10 cellular contexts compared by ENCODE assay signal in the genomic region with DNA sequence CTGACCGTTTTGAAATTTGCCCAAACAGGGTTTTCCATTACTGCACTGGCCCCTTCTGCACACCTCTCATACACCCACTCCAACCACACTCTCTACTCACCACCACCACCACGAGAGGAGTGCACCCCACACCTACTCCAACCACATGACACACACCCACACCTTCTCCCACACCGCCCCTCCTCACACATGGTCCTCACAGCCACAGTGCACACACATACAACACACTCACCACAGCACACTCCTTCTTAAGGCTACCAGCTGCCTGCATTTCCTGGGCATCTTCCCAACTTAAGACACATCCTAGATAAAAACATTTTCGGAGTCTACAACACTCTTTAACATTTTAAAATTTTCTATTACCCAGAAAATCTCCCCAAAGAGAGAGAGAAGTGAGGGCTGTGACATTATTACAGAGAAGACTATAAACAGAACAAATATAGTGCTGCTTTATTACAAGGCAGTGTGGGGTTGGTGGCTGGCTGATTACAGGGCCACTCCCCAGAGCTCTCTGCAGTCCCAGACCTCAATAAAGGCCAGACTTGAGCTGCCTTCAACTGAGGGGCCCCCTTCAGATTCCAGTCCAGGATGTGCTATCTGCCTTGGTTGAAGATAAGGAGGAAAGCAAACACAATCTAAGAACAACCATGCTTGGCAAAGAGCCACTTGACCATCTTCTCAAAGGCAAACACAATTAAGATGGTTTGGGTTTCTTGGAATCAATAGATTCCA. TPM values are rescaled to one million over a fixed set of nuclear protein-coding genes. Genes with fewer than 3 reads are reported as not detected.
A peak's percentile ranks its signal among the peaks of the same experiment; 100 is the strongest.
DNase-seq lines count a peak whose midpoint lies in the region; ATAC-seq, FAIRE-seq and TF ChIP-seq lines count a peak whose summit lies in the region.
"Had no signal": no experiment of that assay in that cellular context is flagged by ENCODE, and none has a peak within 500 bp of the region (broad histone marks: within the 10 kb centered on the region; RNA-seq: fewer than 3 reads in every experiment).

No MANE protein-coding gene starts in this region.

- TF ChIP-seq CTCF in natural killer cell (IDR thresholded peaks at IDR 0.05) (no peak), WTC11 (IDR thresholded peaks at IDR 0.05) (no peak), tibial artery (IDR thresholded peaks at IDR 0.05) (no peak)

- H3K36me3 ChIP-seq in CD8-positive, alpha-beta memory T cell (ENCODE audit: insufficient read depth, low read length): no peaks in the 10 kb centered on the region
- H3K36me3 ChIP-seq in tibial artery: no peaks in the 10 kb centered on the region

- ATAC-seq in central memory CD8-positive, alpha-beta T cell (replicated peaks; ENCODE audit: extremely low read depth, poor library complexity, severe bottlenecking): peak; percentile 92
- ATAC-seq in natural killer cell (peak; percentile 79 to 95 (median 81)), WTC11 (no peak)

- H3K4me3 ChIP-seq in CD8-positive, alpha-beta memory T cell (ENCODE audit: low read length): no peak overlapping the region
- H3K4me3 ChIP-seq in tibial artery: no peak overlapping the region

- H3K9me3 ChIP-seq in CD8-positive, alpha-beta memory T cell (ENCODE audit: low read length): no peaks in the 10 kb centered on the region
- no peaks in the 10 kb centered on the region for H3K9me3 ChIP-seq in tibial artery

- CTCF ChIA-PET in CD8-positive, alpha-beta memory T cell (lab: Charles Lee): interaction anchor here (0.9 to 1.0 kb wide), 2 partner anchors 31 to 95 kb away, joined by 3 read pairs; no protein-coding TSS in a partner anchor
- CTCF ChIA-PET in WTC11 (lab: Charles Lee): interaction anchor here (1.5 to 4.9 kb wide), 7 partner anchors 21 to 175 kb away, joined by 3 to 41 read pairs (median 17); no protein-coding TSS in a partner anchor

- H3K4me1 Mint-ChIP-seq in CD8-positive, alpha-beta memory T cell: peaks cover 28 to 35% (median 30%) of the 10 kb centered on the region in 3 donors
- peaks cover 44% of the 10 kb centered on the region for H3K4me1 Mint-ChIP-seq in central memory CD8-positive, alpha-beta T cell
- H3K4me1 Mint-ChIP-seq in natural killer cell (peaks cover 52 to 55% of the 10 kb centered on the region in 2 donors), WTC11 (peaks cover 18% of the 10 kb centered on the region)

- peak overlapping the region in 3 of 7 donors; percentile 2 to 74 (median 42) for H3K4me3 Mint-ChIP-seq in CD8-positive, alpha-beta memory T cell
- peak overlapping the region; percentile 1 for H3K4me3 Mint-ChIP-seq in central memory CD8-positive, alpha-beta T cell
- peak overlapping the region; percentile 85 for H3K4me3 Mint-ChIP-seq in natural killer cell
- no peak overlapping the region for H3K4me3 Mint-ChIP-seq in WTC11

- POLR2A ChIA-PET in CD8-positive, alpha-beta memory T cell (lab: Charles Lee): no interaction called here
- POLR2A ChIA-PET in WTC11 (lab: Charles Lee): interaction anchor here (0.5 kb wide), 1 partner anchor 68 kb away, joined by 3 read pairs; no protein-coding TSS in a partner anchor

- no peak overlapping the region for H3K27ac ChIP-seq in CD8-positive, alpha-beta memory T cell (ENCODE audit: low read depth, low read length)
- no peak overlapping the region for H3K27ac ChIP-seq in tibial artery

- peak in 3 of 5 donors; percentile 3 to 49 (median 13) for DNase-seq in CD8-positive, alpha-beta memory T cell
- peak; percentile 29 for DNase-seq in LoVo (ENCODE audit: low spot score)
- peak in 1 of 2 donors; percentile 12 for DNase-seq in central memory CD8-positive, alpha-beta T cell (ENCODE audit: low spot score in 2 of 2)
- peak; percentile 45 for DNase-seq in natural killer cell
- DNase-seq in WTC11 (ENCODE audit: low spot score): no peak
- no peak for DNase-seq in putamen (ENCODE audit: low spot score)
- DNase-seq in RCC 7860 (ENCODE audit: low spot score): no peak
- no peak for DNase-seq in tibial artery
- DNase-seq: NCI-H1417 treated with DMSO at 0.1 percent for 48 hours had no signal

- no peaks in the 10 kb centered on the region for H3K9me3 Mint-ChIP-seq in CD8-positive, alpha-beta memory T cell
- H3K9me3 Mint-ChIP-seq in central memory CD8-positive, alpha-beta T cell: no peaks in the 10 kb centered on the region
- H3K9me3 Mint-ChIP-seq in natural killer cell: no peaks in the 10 kb centered on the region
- H3K9me3 Mint-ChIP-seq in WTC11: no peaks in the 10 kb centered on the region

- H3K36me3 Mint-ChIP-seq in CD8-positive, alpha-beta memory T cell: peaks cover 0 to 8% (median 5%) of the 10 kb centered on the region in 3 donors
- peaks cover 4% of the 10 kb centered on the region for H3K36me3 Mint-ChIP-seq in central memory CD8-positive, alpha-beta T cell (ENCODE audit: insufficient read depth)
- H3K36me3 Mint-ChIP-seq in natural killer cell (no peaks in the 10 kb centered on the region), WTC11 (no peaks in the 10 kb centered on the region)

- FAIRE-seq in RCC 7860 (lab: Jason Lieb, UNC): no peak

- no peaks in the 10 kb centered on the region for H3K27me3 ChIP-seq in CD8-positive, alpha-beta memory T cell (ENCODE audit: insufficient read depth, low read length, poor library complexity, severe bottlenecking)
- no peaks in the 10 kb centered on the region for H3K27me3 ChIP-seq in tibial artery

- peak overlapping the region; percentile 1 to 78 (median 28) for H3K27ac Mint-ChIP-seq in CD8-positive, alpha-beta memory T cell
- H3K27ac Mint-ChIP-seq in central memory CD8-positive, alpha-beta T cell (ENCODE audit: low read depth): no peak overlapping the region
- peak overlapping the region; percentile 57 to 84 for H3K27ac Mint-ChIP-seq in natural killer cell
- H3K27ac Mint-ChIP-seq in WTC11: no peak overlapping the region

- no peaks in the 10 kb centered on the region for H3K27me3 Mint-ChIP-seq in CD8-positive, alpha-beta memory T cell
- H3K27me3 Mint-ChIP-seq in central memory CD8-positive, alpha-beta T cell: no peaks in the 10 kb centered on the region
- H3K27me3 Mint-ChIP-seq in natural killer cell (ENCODE audit: low read depth in 2 of 2) (no peaks in the 10 kb centered on the region), WTC11 (ENCODE audit: low read depth) (no peaks in the 10 kb centered on the region)

- H3K4me1 ChIP-seq in CD8-positive, alpha-beta memory T cell (ENCODE audit: insufficient read depth, low read length): peaks cover 12% of the 10 kb centered on the region
- peaks cover 0 to 19% (median 10%) of the 10 kb centered on the region in 4 donors for H3K4me1 ChIP-seq in tibial artery

- intact Hi-C loops in natural killer cell (cut with micrococcal nuclease): no loop called here
- intact Hi-C loops in tibial artery (cut with DNase I; ENCODE audit: low total_unique reads): no loop called here

TF ChIP-seq in WTC11, 78 proteins besides CTCF, POLR2A, EP300 and RAD21 (continues in another document):
- TF ChIP-seq RORB (CRISPR knock-in tag; IDR thresholded peaks at IDR 0.05) (no peak), SMAD4 (CRISPR knock-in tag; IDR thresholded peaks at IDR 0.05) (no peak), IRF2 (CRISPR knock-in tag; IDR thresholded peaks at IDR 0.05; ENCODE audit: borderline replicate concordance, low read depth) (no peak), ZNF671 (CRISPR knock-in tag; IDR thresholded peaks at IDR 0.05) (no peak)
- TF ChIP-seq, protein P1, sequence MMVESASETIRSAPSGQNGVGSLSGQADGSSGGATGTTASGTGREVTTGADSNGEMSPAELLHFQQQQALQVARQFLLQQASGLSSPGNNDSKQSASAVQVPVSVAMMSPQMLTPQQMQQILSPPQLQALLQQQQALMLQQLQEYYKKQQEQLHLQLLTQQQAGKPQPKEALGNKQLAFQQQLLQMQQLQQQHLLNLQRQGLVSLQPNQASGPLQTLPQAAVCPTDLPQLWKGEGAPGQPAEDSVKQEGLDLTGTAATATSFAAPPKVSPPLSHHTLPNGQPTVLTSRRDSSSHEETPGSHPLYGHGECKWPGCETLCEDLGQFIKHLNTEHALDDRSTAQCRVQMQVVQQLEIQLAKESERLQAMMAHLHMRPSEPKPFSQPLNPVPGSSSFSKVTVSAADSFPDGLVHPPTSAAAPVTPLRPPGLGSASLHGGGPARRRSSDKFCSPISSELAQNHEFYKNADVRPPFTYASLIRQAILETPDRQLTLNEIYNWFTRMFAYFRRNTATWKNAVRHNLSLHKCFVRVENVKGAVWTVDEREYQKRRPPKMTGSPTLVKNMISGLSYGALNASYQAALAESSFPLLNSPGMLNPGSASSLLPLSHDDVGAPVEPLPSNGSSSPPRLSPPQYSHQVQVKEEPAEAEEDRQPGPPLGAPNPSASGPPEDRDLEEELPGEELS (CRISPR knock-in tag; IDR thresholded peaks at IDR 0.05): no peak
- TF ChIP-seq, protein P2, sequence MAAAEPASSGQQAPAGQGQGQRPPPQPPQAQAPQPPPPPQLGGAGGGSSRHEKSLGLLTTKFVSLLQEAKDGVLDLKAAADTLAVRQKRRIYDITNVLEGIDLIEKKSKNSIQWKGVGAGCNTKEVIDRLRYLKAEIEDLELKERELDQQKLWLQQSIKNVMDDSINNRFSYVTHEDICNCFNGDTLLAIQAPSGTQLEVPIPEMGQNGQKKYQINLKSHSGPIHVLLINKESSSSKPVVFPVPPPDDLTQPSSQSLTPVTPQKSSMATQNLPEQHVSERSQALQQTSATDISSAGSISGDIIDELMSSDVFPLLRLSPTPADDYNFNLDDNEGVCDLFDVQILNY (CRISPR knock-in tag; IDR thresholded peaks at IDR 0.05): no peak

RNA-seq across cellular contexts. Expression of a gene that starts 36.1 kb away (rescaled TPM):
- total RNA-seq in CD8-positive, alpha-beta memory T cell: 10 to 100 TPM; 22.4 to 24.5 TPM
- polyA plus RNA-seq in CD8-positive, alpha-beta memory T cell: 26.3 TPM
- total RNA-seq in natural killer cell: 10 to 100 TPM in 2 of 3 donors, 1 to 10 TPM in 1; 9.9 to 12.7 (median 11.0) TPM
- 18.4 to 22.3 TPM (median 21.3 TPM) in 3 replicates for total RNA-seq in WTC11 (2021)

RNA-seq across cellular contexts. Expression of a gene that starts 45.3 kb away (rescaled TPM):
- total RNA-seq in CD8-positive, alpha-beta memory T cell: 1 to 10 TPM; 2.3 to 2.6 TPM
- polyA plus RNA-seq in CD8-positive, alpha-beta memory T cell: not detected
- total RNA-seq in natural killer cell (1 to 10 TPM in 1 of 3 donors, under 1 TPM in 2; 0.48 to 1.1 (median 0.89) TPM), WTC11 (2021) (0.41 to 0.59 TPM (median 0.55 TPM) in 3 replicates)
- total RNA-seq: G401 had no signal

RNA-seq across cellular contexts. Expression of a gene that starts 52.2 kb away (rescaled TPM):
- 10 to 100 TPM; 66.2 to 67.0 TPM for total RNA-seq in CD8-positive, alpha-beta memory T cell
- polyA plus RNA-seq in CD8-positive, alpha-beta memory T cell: 74.3 TPM
- total RNA-seq in natural killer cell (10 to 100 TPM; 64.4 to 72.4 (median 64.8) TPM), WTC11 (2021) (26.7 to 32.8 TPM (median 29.5 TPM) in 3 replicates)

RNA-seq across cellular contexts. Expression of a gene that starts 53.5 kb away (rescaled TPM):
- 10 to 100 TPM; 67.6 to 76.1 TPM for total RNA-seq in CD8-positive, alpha-beta memory T cell
- polyA plus RNA-seq in CD8-positive, alpha-beta memory T cell: 65.9 TPM
- total RNA-seq in natural killer cell: 10 to 100 TPM; 77.0 to 81.9 (median 79.0) TPM
- total RNA-seq in WTC11 (2021): 50.2 to 60.2 TPM (median 52.8 TPM) in 3 replicates

Comparison
In these comparisons a context has a peak if more than half of its experiments do, and no peak if none do; other contexts are left out.
1. DNase-seq: peak in CD8-positive, alpha-beta memory T cell (3 of 5), LoVo (single experiment) and natural killer cell (single experiment); none in WTC11 (single experiment), putamen (single experiment), RCC 7860 (single experiment) and tibial artery (0 of 2).
2. H3K27ac Mint-ChIP-seq: peak in CD8-positive, alpha-beta memory T cell (8 of 8) and natural killer cell (2 of 2); none in central memory CD8-positive, alpha-beta T cell (single experiment) and WTC11 (single experiment).